In the genomic region with DNA sequence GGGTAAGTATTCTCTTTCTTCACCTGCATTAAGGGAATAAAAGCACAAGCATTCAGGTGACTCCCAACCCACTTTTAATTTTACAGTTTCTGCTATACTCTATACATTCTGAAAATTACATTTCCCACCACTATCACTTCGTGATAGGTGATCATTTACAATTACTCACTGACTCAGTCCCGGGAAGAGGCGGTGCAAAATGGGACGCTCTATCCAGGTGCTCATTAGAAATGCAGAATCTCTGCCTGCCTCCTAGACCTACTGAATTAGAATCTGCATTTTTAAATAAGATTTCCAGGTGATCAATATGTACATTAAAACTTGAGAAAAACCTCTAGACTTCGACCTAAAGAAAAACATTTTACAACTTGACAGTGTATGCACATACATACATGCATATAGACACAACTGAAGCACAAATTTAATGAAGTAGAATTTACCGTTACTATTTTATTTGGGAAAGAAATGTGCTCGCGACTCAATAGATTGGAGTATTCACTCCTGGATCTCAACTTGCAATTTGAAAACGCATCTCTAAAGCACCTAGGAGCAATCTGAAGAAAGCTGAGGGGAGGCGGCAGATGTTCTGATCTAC, we compare ENCODE assay signal across 1 cellular context.
TF ChIP-seq lines count a peak whose summit lies in the region.

No MANE protein-coding gene starts in this region.

TF ChIP-seq in K562, 482 proteins besides CTCF, POLR2A, EP300 and RAD21 (continued from another document):
- TF ChIP-seq, protein P1, sequence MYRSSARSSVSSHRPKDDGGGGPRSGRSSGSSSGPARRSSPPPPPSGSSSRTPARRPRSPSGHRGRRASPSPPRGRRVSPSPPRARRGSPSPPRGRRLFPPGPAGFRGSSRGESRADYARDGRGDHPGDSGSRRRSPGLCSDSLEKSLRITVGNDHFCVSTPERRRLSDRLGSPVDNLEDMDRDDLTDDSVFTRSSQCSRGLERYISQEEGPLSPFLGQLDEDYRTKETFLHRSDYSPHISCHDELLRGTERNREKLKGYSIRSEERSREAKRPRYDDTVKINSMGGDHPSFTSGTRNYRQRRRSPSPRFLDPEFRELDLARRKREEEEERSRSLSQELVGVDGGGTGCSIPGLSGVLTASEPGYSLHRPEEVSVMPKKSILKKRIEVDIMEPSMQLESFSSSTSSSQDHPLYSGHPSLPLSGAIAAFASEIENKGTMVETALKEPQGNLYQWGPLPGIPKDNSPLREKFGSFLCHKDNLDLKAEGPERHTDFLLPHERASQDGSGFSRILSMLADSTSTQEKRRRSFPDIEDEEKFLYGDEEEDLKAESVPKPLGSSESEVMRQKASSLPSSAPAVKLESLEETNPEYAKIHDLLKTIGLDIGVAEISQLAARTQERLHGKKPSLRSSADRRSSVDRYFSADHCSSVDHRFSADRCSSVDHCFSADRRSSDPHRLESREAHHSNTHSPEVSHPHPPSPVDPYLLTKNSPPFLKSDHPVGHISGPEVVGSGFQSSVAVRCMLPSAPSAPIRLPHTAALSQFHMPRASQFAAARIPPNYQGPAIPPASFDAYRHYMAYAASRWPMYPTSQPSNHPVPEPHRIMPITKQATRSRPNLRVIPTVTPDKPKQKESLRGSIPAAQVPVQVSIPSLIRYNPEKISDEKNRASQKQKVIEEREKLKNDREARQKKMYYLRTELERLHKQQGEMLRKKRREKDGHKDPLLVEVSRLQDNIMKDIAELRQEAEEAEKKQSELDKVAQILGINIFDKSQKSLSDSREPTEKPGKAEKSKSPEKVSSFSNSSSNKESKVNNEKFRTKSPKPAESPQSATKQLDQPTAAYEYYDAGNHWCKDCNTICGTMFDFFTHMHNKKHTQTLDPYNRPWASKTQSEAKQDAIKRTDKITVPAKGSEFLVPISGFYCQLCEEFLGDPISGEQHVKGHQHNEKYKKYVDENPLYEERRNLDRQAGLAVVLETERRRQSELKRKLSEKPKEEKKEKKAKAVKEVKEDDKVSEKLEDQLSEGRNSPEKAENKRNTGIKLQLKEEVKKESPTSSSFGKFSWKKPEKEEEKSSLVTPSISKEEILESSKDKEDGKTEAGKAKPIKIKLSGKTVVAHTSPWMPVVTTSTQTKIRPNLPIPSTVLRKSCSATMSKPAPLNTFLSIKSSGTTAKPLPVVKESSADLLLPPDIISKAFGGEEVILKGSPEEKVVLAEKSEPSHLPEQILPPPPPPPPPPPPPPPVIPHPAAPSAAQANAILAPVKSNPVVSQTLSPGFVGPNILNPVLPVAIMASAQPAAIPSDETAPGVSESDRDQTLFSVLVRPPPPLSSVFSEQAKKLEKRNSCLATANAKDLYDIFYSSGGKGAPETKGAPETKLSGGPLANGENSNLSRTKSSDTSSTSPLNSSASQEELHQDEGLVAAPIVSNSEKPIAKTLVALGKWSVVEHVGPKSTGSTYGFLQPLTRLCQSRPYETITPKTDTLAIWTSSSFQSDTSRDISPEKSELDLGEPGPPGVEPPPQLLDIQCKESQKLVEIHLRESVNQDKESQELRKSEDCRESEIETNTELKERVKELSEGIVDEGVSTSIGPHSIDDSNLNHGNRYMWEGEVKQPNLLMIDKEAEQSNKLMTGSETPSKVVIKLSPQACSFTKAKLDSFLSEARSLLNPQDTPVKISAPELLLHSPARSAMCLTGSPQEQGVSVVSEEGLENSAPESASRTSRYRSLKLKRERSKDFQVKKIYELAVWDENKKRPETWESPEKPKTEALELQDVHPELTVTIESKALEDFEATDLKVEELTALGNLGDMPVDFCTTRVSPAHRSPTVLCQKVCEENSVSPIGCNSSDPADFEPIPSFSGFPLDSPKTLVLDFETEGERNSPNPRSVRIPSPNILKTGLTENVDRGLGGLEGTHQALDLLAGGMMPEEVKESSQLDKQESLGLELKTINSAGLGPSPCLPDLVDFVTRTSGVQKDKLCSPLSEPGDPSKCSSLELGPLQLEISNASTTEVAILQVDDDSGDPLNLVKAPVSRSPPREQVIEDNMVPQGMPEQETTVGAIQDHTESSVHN (IDR thresholded peaks at IDR 0.05; ENCODE audit: borderline replicate concordance in 1 of 2, low read depth in 1 of 2) = no peak
- TF ChIP-seq ZNF12 (CRISPR knock-in tag; IDR thresholded peaks at IDR 0.05) (no peak), NCOA1 (IDR thresholded peaks at IDR 0.05; ENCODE audit: low read depth) (no peak), ZKSCAN1 (IDR thresholded peaks at IDR 0.05; ENCODE audit: low read depth, low read length) (no peak), RHOXF2B (CRISPR knock-in tag; conservative IDR thresholded peaks at IDR 0.05) (no peak), TAF9B (IDR thresholded peaks at IDR 0.05; ENCODE audit: partially characterized antibody) (no peak), XRCC5 (IDR thresholded peaks at IDR 0.05; ENCODE audit: low read depth, low read length) (no peak), NR2C1 (IDR thresholded peaks at IDR 0.05) (no peak), NR2C1 (tag; IDR thresholded peaks at IDR 0.05) (no peak), SMARCE1 (IDR thresholded peaks at IDR 0.05) (no peak), FOXA1 (IDR thresholded peaks at IDR 0.05; ENCODE audit: borderline replicate concordance) (no peak), ZKSCAN3 (CRISPR knock-in tag; IDR thresholded peaks at IDR 0.05) (no peak), RFX5 (IDR thresholded peaks at IDR 0.05; ENCODE audit: low read depth, low read length) (no peak)
- TF ChIP-seq, protein P2, sequence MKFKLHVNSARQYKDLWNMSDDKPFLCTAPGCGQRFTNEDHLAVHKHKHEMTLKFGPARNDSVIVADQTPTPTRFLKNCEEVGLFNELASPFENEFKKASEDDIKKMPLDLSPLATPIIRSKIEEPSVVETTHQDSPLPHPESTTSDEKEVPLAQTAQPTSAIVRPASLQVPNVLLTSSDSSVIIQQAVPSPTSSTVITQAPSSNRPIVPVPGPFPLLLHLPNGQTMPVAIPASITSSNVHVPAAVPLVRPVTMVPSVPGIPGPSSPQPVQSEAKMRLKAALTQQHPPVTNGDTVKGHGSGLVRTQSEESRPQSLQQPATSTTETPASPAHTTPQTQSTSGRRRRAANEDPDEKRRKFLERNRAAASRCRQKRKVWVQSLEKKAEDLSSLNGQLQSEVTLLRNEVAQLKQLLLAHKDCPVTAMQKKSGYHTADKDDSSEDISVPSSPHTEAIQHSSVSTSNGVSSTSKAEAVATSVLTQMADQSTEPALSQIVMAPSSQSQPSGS (CRISPR knock-in tag; IDR thresholded peaks at IDR 0.05) = no peak
- TF ChIP-seq, protein P3, sequence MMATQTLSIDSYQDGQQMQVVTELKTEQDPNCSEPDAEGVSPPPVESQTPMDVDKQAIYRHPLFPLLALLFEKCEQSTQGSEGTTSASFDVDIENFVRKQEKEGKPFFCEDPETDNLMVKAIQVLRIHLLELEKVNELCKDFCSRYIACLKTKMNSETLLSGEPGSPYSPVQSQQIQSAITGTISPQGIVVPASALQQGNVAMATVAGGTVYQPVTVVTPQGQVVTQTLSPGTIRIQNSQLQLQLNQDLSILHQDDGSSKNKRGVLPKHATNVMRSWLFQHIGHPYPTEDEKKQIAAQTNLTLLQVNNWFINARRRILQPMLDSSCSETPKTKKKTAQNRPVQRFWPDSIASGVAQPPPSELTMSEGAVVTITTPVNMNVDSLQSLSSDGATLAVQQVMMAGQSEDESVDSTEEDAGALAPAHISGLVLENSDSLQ (IDR thresholded peaks at IDR 0.05) = no peak
